ENCODE assay signal across 17 cellular contexts in genomic region chr9:117491491-117491890, GRCh38.
"Had no signal": no experiment of that assay in that cellular context is flagged by ENCODE, and none has a peak within 500 bp of the region (broad histone marks: within the 10 kb centered on the region; RNA-seq: fewer than 3 reads in every experiment).

No MANE protein-coding gene starts in this region.

- H3K36me3 Mint-ChIP-seq: T-cell had no signal

- H3K27ac ChIP-seq: gastrocnemius medialis, heart right ventricle, left lung, psoas muscle, spleen, uterus had no signal

- H3K4me3 Mint-ChIP-seq: activated naive CD4-positive, alpha-beta T cell treated with anti-CD3 and anti-CD28 coated beads for 36 hours; activated naive CD8-positive, alpha-beta T cell treated with anti-CD3 and anti-CD28 coated beads, Interleukin-2, amount 50 U/mL, for 24 hours; activated T-helper 17 cell treated with anti-CD3 and anti-CD28 coated beads, Interleukin-2, amount 50 U/mL, for 72 hours; nephron; stimulated activated naive CD8-positive, alpha-beta T cell treated with anti-CD3 and anti-CD28 coated beads, Interleukin-15, amount 100 ng/mL, for 72 hours; T-cell had no signal

- ATAC-seq: activated naive CD8-positive, alpha-beta T cell treated with anti-CD3 and anti-CD28 coated beads, Interleukin-2, amount 50 U/mL, for 24 hours; activated T-helper 17 cell treated with anti-CD3 and anti-CD28 coated beads, Interleukin-2, amount 50 U/mL, for 72 hours; gastrocnemius medialis; heart right ventricle; left lung; psoas muscle; sciatic nerve; stimulated activated naive CD8-positive, alpha-beta T cell treated with anti-CD3 and anti-CD28 coated beads, Interleukin-15, amount 100 ng/mL, for 72 hours; T-cell had no signal

- H3K27me3 ChIP-seq: gastrocnemius medialis, heart right ventricle, uterus had no signal

- H3K4me1 Mint-ChIP-seq: activated naive CD8-positive, alpha-beta T cell treated with anti-CD3 and anti-CD28 coated beads, Interleukin-2, amount 50 U/mL, for 24 hours; activated T-helper 17 cell treated with anti-CD3 and anti-CD28 coated beads, Interleukin-2, amount 50 U/mL, for 72 hours; stimulated activated naive CD8-positive, alpha-beta T cell treated with anti-CD3 and anti-CD28 coated beads, Interleukin-15, amount 100 ng/mL, for 72 hours; T-cell had no signal

- H3K4me3 ChIP-seq: gastrocnemius medialis, heart right ventricle, left lung, psoas muscle, spleen, uterus had no signal

- H3K9me3 ChIP-seq: gastrocnemius medialis, left lung, psoas muscle, spleen, uterus had no signal

- H3K9me3 Mint-ChIP-seq: activated naive CD4-positive, alpha-beta T cell treated with anti-CD3 and anti-CD28 coated beads for 36 hours; activated T-helper 17 cell treated with anti-CD3 and anti-CD28 coated beads, Interleukin-2, amount 50 U/mL, for 72 hours; nephron had no signal

- H3K36me3 ChIP-seq: gastrocnemius medialis, heart right ventricle, left lung, spleen, uterus had no signal

- H3K27me3 Mint-ChIP-seq: activated T-helper 17 cell treated with anti-CD3 and anti-CD28 coated beads, Interleukin-2, amount 50 U/mL, for 72 hours; stimulated activated naive CD8-positive, alpha-beta T cell treated with anti-CD3 and anti-CD28 coated beads, Interleukin-15, amount 100 ng/mL, for 72 hours had no signal

- H3K27ac Mint-ChIP-seq: activated naive CD4-positive, alpha-beta T cell treated with anti-CD3 and anti-CD28 coated beads for 36 hours; activated naive CD8-positive, alpha-beta T cell treated with anti-CD3 and anti-CD28 coated beads, Interleukin-2, amount 50 U/mL, for 24 hours; activated T-helper 17 cell treated with anti-CD3 and anti-CD28 coated beads, Interleukin-2, amount 50 U/mL, for 72 hours; nephron; stimulated activated naive CD8-positive, alpha-beta T cell treated with anti-CD3 and anti-CD28 coated beads, Interleukin-15, amount 100 ng/mL, for 72 hours; T-cell had no signal

- H3K4me1 ChIP-seq: gastrocnemius medialis, left lung, psoas muscle, uterus had no signal

- DNase-seq: activated CD4-positive, CD25-positive, alpha-beta regulatory T cell treated with anti-CD3 and anti-CD28 coated beads, Interleukin-2, amount 50 U/mL, for 72 hours; activated naive CD4-positive, alpha-beta T cell treated with anti-CD3 and anti-CD28 coated beads for 36 hours; activated naive CD8-positive, alpha-beta T cell treated with anti-CD3 and anti-CD28 coated beads, Interleukin-2, amount 50 U/mL, for 24 hours; aorta; erythroblast; gastrocnemius medialis; heart right ventricle; left lung; psoas muscle; spleen; stimulated activated naive CD8-positive, alpha-beta T cell treated with anti-CD3 and anti-CD28 coated beads, Interleukin-15, amount 100 ng/mL, for 72 hours; T-cell; T-helper 9 cell; uterus had no signal
